ENCODE assay signal across 8 cellular contexts in genomic region chr3:17742837-17743659, GRCh38. TPM values are rescaled to one million over a fixed set of nuclear protein-coding genes. Genes with fewer than 3 reads are reported as not detected.
DNase-seq lines count a peak whose midpoint lies in the region; ATAC-seq and TF ChIP-seq lines count a peak whose summit lies in the region.

No MANE protein-coding gene starts in this region.

- H3K36me3 Mint-ChIP-seq in stimulated activated naive CD8-positive, alpha-beta T cell treated with anti-CD3 and anti-CD28 coated beads, Interleukin-15, Interleukin-2, amounts not matched to agents 100 ng/mL and 50 ng/mL, for 24 hours (ENCODE audit: low read depth), result peaks cover 12% of the 10 kb centered on the region

- H3K27ac ChIP-seq in adipose tissue (ENCODE audit: low read depth, low read length), result peak overlapping the region; percentile 21

- peak overlapping the region; percentile 98 for H3K27ac Mint-ChIP-seq in stimulated activated naive CD8-positive, alpha-beta T cell treated with anti-CD3 and anti-CD28 coated beads, Interleukin-15, Interleukin-2, amounts not matched to agents 100 ng/mL and 50 ng/mL, for 24 hours

- DNase-seq in AG04449 (ENCODE audit: low read depth, low spot score), result peak; percentile 81
- peak; percentile 97 for DNase-seq in iPS-NIHi7 (ENCODE audit: extremely low spot score)
- no peak for DNase-seq in NK-92 (lab: John Stamatoyannopoulos, UW; ENCODE audit: unreplicated experiment)
- DNase-seq in COR-L47 (lab: John Stamatoyannopoulos, UW), result no peak

- H3K4me1 Mint-ChIP-seq in stimulated activated naive CD8-positive, alpha-beta T cell treated with anti-CD3 and anti-CD28 coated beads, Interleukin-15, Interleukin-2, amounts not matched to agents 100 ng/mL and 50 ng/mL, for 24 hours (ENCODE audit: low read depth), result peaks cover 59% of the 10 kb centered on the region

- WGBS in adipose tissue, 3 donors, result 1 to 2% (median 1%) methylated on average over 12 to 16 of the region's 16 CpGs

- H3K27me3 Mint-ChIP-seq in stimulated activated naive CD8-positive, alpha-beta T cell treated with anti-CD3 and anti-CD28 coated beads, Interleukin-15, Interleukin-2, amounts not matched to agents 100 ng/mL and 50 ng/mL, for 24 hours, result no peaks in the 10 kb centered on the region

- no peaks in the 10 kb centered on the region for H3K9me3 Mint-ChIP-seq in stimulated activated naive CD8-positive, alpha-beta T cell treated with anti-CD3 and anti-CD28 coated beads, Interleukin-15, Interleukin-2, amounts not matched to agents 100 ng/mL and 50 ng/mL, for 24 hours

- peak overlapping the region; percentile 92 for H3K4me3 Mint-ChIP-seq in stimulated activated naive CD8-positive, alpha-beta T cell treated with anti-CD3 and anti-CD28 coated beads, Interleukin-15, Interleukin-2, amounts not matched to agents 100 ng/mL and 50 ng/mL, for 24 hours

- no peak for TF ChIP-seq CTCF in AG04449 (IDR thresholded peaks at IDR 0.05; ENCODE audit: insufficient read depth, low read length, missing control alignments)

- ATAC-seq in GM18858 (IDR thresholded peaks at IDR 0.05; ENCODE audit: unreplicated experiment) (peak; percentile 0), HG03521 (IDR thresholded peaks at IDR 0.05; ENCODE audit: unreplicated experiment) (peak; percentile 0)

- POLR2A ChIA-PET in AG04449 (lab: Yijun Ruan, JAX), result interaction anchor here (0.7 to 0.9 kb wide), 5 partner anchors 9 to 690 kb away, joined by 3 to 4 read pairs (median 3); no protein-coding TSS in a partner anchor

- CTCF ChIA-PET in AG04449 (lab: Yijun Ruan, JAX), result interaction anchor here (1.6 to 2.3 kb wide), 3 partner anchors 98 to 552 kb away, joined by 3 to 13 read pairs (median 7); no protein-coding TSS in a partner anchor

- H3K4me3 ChIP-seq in AG04449 (ENCODE audit: low read depth, low read length), result peak overlapping the region; percentile 76

RNA-seq across cellular contexts. Expression of gene TBC1D5, which starts 0.6 kb away (rescaled TPM):
- 10 to 100 TPM in 2 of 3 donors, 1 to 10 TPM in 1; 8.9 to 25.6 (median 18.1) TPM for polyA plus RNA-seq in adipose tissue

Comparison
In these comparisons a context has a peak if more than half of its experiments do, and no peak if none do; other contexts are left out.
1. DNase-seq: peak in AG04449 (single experiment) and iPS-NIHi7 (single experiment); none in NK-92 (single experiment) and COR-L47 (single experiment).